1 cellular context compared by ENCODE assay signal in genomic region chr6:17962436-17963031, GRCh38.
TF ChIP-seq lines count a peak whose summit lies in the region.

No MANE protein-coding gene starts in this region.

TF ChIP-seq in K562, 482 proteins besides CTCF, POLR2A, EP300 and RAD21 (continued from another document and continues in another):
- TF ChIP-seq, protein P1, sequence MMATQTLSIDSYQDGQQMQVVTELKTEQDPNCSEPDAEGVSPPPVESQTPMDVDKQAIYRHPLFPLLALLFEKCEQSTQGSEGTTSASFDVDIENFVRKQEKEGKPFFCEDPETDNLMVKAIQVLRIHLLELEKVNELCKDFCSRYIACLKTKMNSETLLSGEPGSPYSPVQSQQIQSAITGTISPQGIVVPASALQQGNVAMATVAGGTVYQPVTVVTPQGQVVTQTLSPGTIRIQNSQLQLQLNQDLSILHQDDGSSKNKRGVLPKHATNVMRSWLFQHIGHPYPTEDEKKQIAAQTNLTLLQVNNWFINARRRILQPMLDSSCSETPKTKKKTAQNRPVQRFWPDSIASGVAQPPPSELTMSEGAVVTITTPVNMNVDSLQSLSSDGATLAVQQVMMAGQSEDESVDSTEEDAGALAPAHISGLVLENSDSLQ (IDR thresholded peaks at IDR 0.05), result peak; percentile 75
- TF ChIP-seq ATF4 (CRISPR knock-in tag; IDR thresholded peaks at IDR 0.05) (no peak; the same call in 1 of the 2 replicates), RBM25 (IDR thresholded peaks at IDR 0.05; ENCODE audit: low read depth, low read length, severe bottlenecking) (peak; percentile 46), ETS2 (tag; IDR thresholded peaks at IDR 0.05; ENCODE audit: borderline replicate concordance, poor library complexity, severe bottlenecking) (no peak), ZNF184 (CRISPR knock-in tag; IDR thresholded peaks at IDR 0.05) (no peak), ZNF561 (CRISPR knock-in tag; conservative IDR thresholded peaks at IDR 0.05) (no peak), ZNF133 (CRISPR knock-in tag; IDR thresholded peaks at IDR 0.05) (no peak), ZNF75A (CRISPR knock-in tag; IDR thresholded peaks at IDR 0.05) (no peak), ERF (CRISPR knock-in tag; IDR thresholded peaks at IDR 0.05) (peak; percentile 74), MTF1 (CRISPR knock-in tag; IDR thresholded peaks at IDR 0.05; ENCODE audit: borderline replicate concordance) (no peak), GATAD2A (IDR thresholded peaks at IDR 0.05) (peak; percentile 11; the same call in 1 of the 2 replicates), EZH2 (IDR thresholded peaks at IDR 0.05; ENCODE audit: borderline replicate concordance, low read depth, low read length) (no peak), MLLT1 (IDR thresholded peaks at IDR 0.05) (peak; percentile 28 to 99; a peak in 3 of 4 replicates), ZNF316 (IDR thresholded peaks at IDR 0.05) (peak; percentile 66), USF2 (CRISPR knock-in tag; IDR thresholded peaks at IDR 0.05) (no peak), CCNT2 (IDR thresholded peaks at IDR 0.05; ENCODE audit: borderline replicate concordance, extremely low read depth, insufficient read length, low read depth, low read length) (peak; percentile 99), MYC (IDR thresholded peaks at IDR 0.05; ENCODE audit: low read depth, low read length) (peak; percentile 83), MYC (CRISPR knock-in tag; IDR thresholded peaks at IDR 0.05; ENCODE audit: borderline replicate concordance, low read depth) (no peak), GTF2B (IDR thresholded peaks at IDR 0.05; ENCODE audit: extremely low read depth, insufficient read length) (no peak), RBM15 (IDR thresholded peaks at IDR 0.05; ENCODE audit: insufficient read depth, low read length) (no peak), ZNF695 (CRISPR knock-in tag; IDR thresholded peaks at IDR 0.05) (no peak), DMBX1 (CRISPR knock-in tag; IDR thresholded peaks at IDR 0.05; ENCODE audit: borderline replicate concordance) (peak; percentile 86), ZNF24 (IDR thresholded peaks at IDR 0.05) (peak; percentile 81), NFYB (IDR thresholded peaks at IDR 0.05; ENCODE audit: extremely low read depth, insufficient read length) (no peak), ZNF140 (CRISPR knock-in tag; IDR thresholded peaks at IDR 0.05) (no peak), NBN (IDR thresholded peaks at IDR 0.05; ENCODE audit: low read depth) (peak; percentile 97), MTA2 (IDR thresholded peaks at IDR 0.05; ENCODE audit: low read depth) (peak; percentile 94), CREM (IDR thresholded peaks at IDR 0.05; ENCODE audit: low read depth) (peak; percentile 85), IRF2 (CRISPR knock-in tag; IDR thresholded peaks at IDR 0.05) (no peak), TARDBP (IDR thresholded peaks at IDR 0.05) (no peak), MED1 (CRISPR knock-in tag; IDR thresholded peaks at IDR 0.05; ENCODE audit: borderline replicate concordance) (no peak), ETV6 (IDR thresholded peaks at IDR 0.05; ENCODE audit: borderline replicate concordance in 1 of 2, low read depth in 2 of 2, low read length in 1 of 2) (peak in 1 of 2 experiments; percentile 85; a peak in 2 of 4 replicates), ETV6 (CRISPR knock-in tag; IDR thresholded peaks at IDR 0.05; ENCODE audit: borderline replicate concordance) (no peak), CTBP1 (IDR thresholded peaks at IDR 0.05; ENCODE audit: borderline replicate concordance) (peak; percentile 100), TFAP4 (CRISPR knock-in tag; IDR thresholded peaks at IDR 0.05; ENCODE audit: borderline replicate concordance) (peak; percentile 100), NCOA1 (IDR thresholded peaks at IDR 0.05; ENCODE audit: low read depth) (peak; percentile 93), ILK (tag; IDR thresholded peaks at IDR 0.05; ENCODE audit: borderline replicate concordance, low read depth) (no peak), RNF219 (CRISPR knock-in tag; IDR thresholded peaks at IDR 0.05) (no peak), EHMT2 (IDR thresholded peaks at IDR 0.05) (peak; percentile 60; the same call in 1 of the 2 replicates), ELF4 (CRISPR knock-in tag; IDR thresholded peaks at IDR 0.05) (peak; percentile 74; the same call in 1 of the 2 replicates), GTF2A2 (tag; IDR thresholded peaks at IDR 0.05) (no peak), HMG20A (CRISPR knock-in tag; conservative IDR thresholded peaks at IDR 0.05) (no peak), ESRRA (IDR thresholded peaks at IDR 0.05; ENCODE audit: borderline replicate concordance, low read depth) (peak; percentile 95; the same call in 1 of the 2 replicates), PRMT5 (CRISPR knock-in tag; IDR thresholded peaks at IDR 0.05) (no peak), ZNF121 (CRISPR knock-in tag; conservative IDR thresholded peaks at IDR 0.05) (no peak), TRIM28 (IDR thresholded peaks at IDR 0.05) (peak; percentile 92), ATF7 (IDR thresholded peaks at IDR 0.05) (peak; percentile 89), L3MBTL2 (IDR thresholded peaks at IDR 0.05) (peak; percentile 59), ZNF699 (CRISPR knock-in tag; IDR thresholded peaks at IDR 0.05; ENCODE audit: insufficient replicate concordance) (no peak), SRSF7 (optimal IDR thresholded peaks at IDR 0.05; ENCODE audit: low read depth, low read length) (no peak), KDM4B (IDR thresholded peaks at IDR 0.05; ENCODE audit: borderline replicate concordance in 2 of 2, low read depth in 1 of 2) (peak in 1 of 2 experiments; percentile 88; a peak in 2 of 4 replicates), HNRNPH1 (optimal IDR thresholded peaks at IDR 0.05; ENCODE audit: low read depth, low read length) (no peak)
- TF ChIP-seq, protein P2, sequence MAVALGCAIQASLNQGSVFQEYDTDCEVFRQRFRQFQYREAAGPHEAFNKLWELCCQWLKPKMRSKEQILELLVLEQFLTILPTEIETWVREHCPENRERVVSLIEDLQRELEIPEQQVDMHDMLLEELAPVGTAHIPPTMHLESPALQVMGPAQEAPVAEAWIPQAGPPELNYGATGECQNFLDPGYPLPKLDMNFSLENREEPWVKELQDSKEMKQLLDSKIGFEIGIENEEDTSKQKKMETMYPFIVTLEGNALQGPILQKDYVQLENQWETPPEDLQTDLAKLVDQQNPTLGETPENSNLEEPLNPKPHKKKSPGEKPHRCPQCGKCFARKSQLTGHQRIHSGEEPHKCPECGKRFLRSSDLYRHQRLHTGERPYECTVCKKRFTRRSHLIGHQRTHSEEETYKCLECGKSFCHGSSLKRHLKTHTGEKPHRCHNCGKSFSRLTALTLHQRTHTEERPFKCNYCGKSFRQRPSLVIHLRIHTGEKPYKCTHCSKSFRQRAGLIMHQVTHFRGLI (CRISPR knock-in tag; IDR thresholded peaks at IDR 0.05), result no peak; the same call in 1 of the 2 replicates
- TF ChIP-seq, protein P3, sequence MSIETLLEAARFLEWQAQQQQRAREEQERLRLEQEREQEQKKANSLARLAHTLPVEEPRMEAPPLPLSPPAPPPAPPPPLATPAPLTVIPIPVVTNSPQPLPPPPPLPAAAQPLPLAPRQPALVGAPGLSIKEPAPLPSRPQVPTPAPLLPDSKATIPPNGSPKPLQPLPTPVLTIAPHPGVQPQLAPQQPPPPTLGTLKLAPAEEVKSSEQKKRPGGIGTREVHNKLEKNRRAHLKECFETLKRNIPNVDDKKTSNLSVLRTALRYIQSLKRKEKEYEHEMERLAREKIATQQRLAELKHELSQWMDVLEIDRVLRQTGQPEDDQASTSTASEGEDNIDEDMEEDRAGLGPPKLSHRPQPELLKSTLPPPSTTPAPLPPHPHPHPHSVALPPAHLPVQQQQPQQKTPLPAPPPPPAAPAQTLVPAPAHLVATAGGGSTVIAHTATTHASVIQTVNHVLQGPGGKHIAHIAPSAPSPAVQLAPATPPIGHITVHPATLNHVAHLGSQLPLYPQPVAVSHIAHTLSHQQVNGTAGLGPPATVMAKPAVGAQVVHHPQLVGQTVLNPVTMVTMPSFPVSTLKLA (conservative IDR thresholded peaks at IDR 0.05), result peak; percentile 59 to 83
- TF ChIP-seq, protein P4, sequence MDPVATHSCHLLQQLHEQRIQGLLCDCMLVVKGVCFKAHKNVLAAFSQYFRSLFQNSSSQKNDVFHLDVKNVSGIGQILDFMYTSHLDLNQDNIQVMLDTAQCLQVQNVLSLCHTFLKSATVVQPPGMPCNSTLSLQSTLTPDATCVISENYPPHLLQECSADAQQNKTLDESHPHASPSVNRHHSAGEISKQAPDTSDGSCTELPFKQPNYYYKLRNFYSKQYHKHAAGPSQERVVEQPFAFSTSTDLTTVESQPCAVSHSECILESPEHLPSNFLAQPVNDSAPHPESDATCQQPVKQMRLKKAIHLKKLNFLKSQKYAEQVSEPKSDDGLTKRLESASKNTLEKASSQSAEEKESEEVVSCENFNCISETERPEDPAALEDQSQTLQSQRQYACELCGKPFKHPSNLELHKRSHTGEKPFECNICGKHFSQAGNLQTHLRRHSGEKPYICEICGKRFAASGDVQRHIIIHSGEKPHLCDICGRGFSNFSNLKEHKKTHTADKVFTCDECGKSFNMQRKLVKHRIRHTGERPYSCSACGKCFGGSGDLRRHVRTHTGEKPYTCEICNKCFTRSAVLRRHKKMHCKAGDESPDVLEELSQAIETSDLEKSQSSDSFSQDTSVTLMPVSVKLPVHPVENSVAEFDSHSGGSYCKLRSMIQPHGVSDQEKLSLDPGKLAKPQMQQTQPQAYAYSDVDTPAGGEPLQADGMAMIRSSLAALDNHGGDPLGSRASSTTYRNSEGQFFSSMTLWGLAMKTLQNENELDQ (CRISPR knock-in tag; IDR thresholded peaks at IDR 0.05; ENCODE audit: borderline replicate concordance), result no peak
